In genomic region chr4:39464886-39465501, GRCh38 we compare ENCODE assay signal across 1 cellular context.
TF ChIP-seq lines count a peak whose summit lies in the region.

No MANE protein-coding gene starts in this region.

TF ChIP-seq in K562, 482 proteins besides CTCF, POLR2A, EP300 and RAD21 (continued from another document and continues in another):
- TF ChIP-seq ELK1 (CRISPR knock-in tag; IDR thresholded peaks at IDR 0.05) (no peak), ZNF668 (CRISPR knock-in tag; IDR thresholded peaks at IDR 0.05) (no peak), ZKSCAN3 (CRISPR knock-in tag; IDR thresholded peaks at IDR 0.05) (no peak), TFE3 (CRISPR knock-in tag; IDR thresholded peaks at IDR 0.05) (no peak), ZBTB43 (CRISPR knock-in tag; IDR thresholded peaks at IDR 0.05) (no peak), HIVEP1 (CRISPR knock-in tag; IDR thresholded peaks at IDR 0.05) (no peak), DNMT1 (IDR thresholded peaks at IDR 0.05) (no peak), NFYB (IDR thresholded peaks at IDR 0.05; ENCODE audit: extremely low read depth, insufficient read length) (no peak), HNRNPL (IDR thresholded peaks at IDR 0.05; ENCODE audit: low read depth, low read length) (no peak), CBFB (CRISPR knock-in tag; IDR thresholded peaks at IDR 0.05) (no peak), MNT (conservative IDR thresholded peaks at IDR 0.05) (peak; percentile 41 to 43; a peak in 2 of 4 replicates), SFPQ (IDR thresholded peaks at IDR 0.05; ENCODE audit: low read depth, low read length) (no peak), ZNF551 (CRISPR knock-in tag; IDR thresholded peaks at IDR 0.05) (no peak), AFF1 (IDR thresholded peaks at IDR 0.05; ENCODE audit: low read depth in 1 of 2, partially characterized antibody in 2 of 2) (peak in 1 of 2 experiments; percentile 16), CEBPB (tag; IDR thresholded peaks at IDR 0.05) (peak; percentile 69), ZNF584 (CRISPR knock-in tag; IDR thresholded peaks at IDR 0.05; ENCODE audit: low read depth) (no peak), JUN (IDR thresholded peaks at IDR 0.05; ENCODE audit: borderline replicate concordance, low read depth, low read length) (peak; percentile 93), JUN (CRISPR knock-in tag; IDR thresholded peaks at IDR 0.05; ENCODE audit: borderline replicate concordance) (no peak), FOXK1 (CRISPR knock-in tag; IDR thresholded peaks at IDR 0.05; ENCODE audit: borderline replicate concordance) (no peak), OTX1 (CRISPR knock-in tag; IDR thresholded peaks at IDR 0.05) (no peak), FOXJ2 (tag; IDR thresholded peaks at IDR 0.05) (0 out of 2 replicates have a peak, but pooled peaks have one; percentile 21), ZBED1 (IDR thresholded peaks at IDR 0.05) (no peak), NRF1 (conservative IDR thresholded peaks at IDR 0.05 in 1 of 2, IDR thresholded peaks at IDR 0.05 in 1 of 2) (peak in 1 of 2 experiments; percentile 13; a peak in 1 of 4 replicates), ZNF217 (CRISPR knock-in tag; IDR thresholded peaks at IDR 0.05) (no peak), GMEB1 (CRISPR knock-in tag; IDR thresholded peaks at IDR 0.05) (peak; percentile 29; the same call in 1 of the 2 replicates), UBTF (IDR thresholded peaks at IDR 0.05; ENCODE audit: borderline replicate concordance in 1 of 2, low read depth in 2 of 2, low read length in 2 of 2) (no peak), TFAP4 (CRISPR knock-in tag; IDR thresholded peaks at IDR 0.05; ENCODE audit: borderline replicate concordance) (no peak), XRCC5 (IDR thresholded peaks at IDR 0.05; ENCODE audit: low read depth, low read length) (no peak), MEIS2 (IDR thresholded peaks at IDR 0.05; ENCODE audit: partially characterized antibody) (peak; percentile 43), ZEB2 (IDR thresholded peaks at IDR 0.05) (no peak), USF2 (CRISPR knock-in tag; IDR thresholded peaks at IDR 0.05) (no peak), MYNN (IDR thresholded peaks at IDR 0.05) (no peak), MYNN (CRISPR knock-in tag; IDR thresholded peaks at IDR 0.05) (no peak), HSF4 (CRISPR knock-in tag; IDR thresholded peaks at IDR 0.05; ENCODE audit: borderline replicate concordance) (no peak), SREBF1 (IDR thresholded peaks at IDR 0.05; ENCODE audit: borderline replicate concordance, low read depth, low read length) (no peak), TRIM25 (IDR thresholded peaks at IDR 0.05; ENCODE audit: borderline replicate concordance) (no peak), DEAF1 (CRISPR knock-in tag; IDR thresholded peaks at IDR 0.05) (no peak), RHOXF2B (CRISPR knock-in tag; conservative IDR thresholded peaks at IDR 0.05) (no peak)
